ENCODE assay signal across 1 cellular context in the genomic region with DNA sequence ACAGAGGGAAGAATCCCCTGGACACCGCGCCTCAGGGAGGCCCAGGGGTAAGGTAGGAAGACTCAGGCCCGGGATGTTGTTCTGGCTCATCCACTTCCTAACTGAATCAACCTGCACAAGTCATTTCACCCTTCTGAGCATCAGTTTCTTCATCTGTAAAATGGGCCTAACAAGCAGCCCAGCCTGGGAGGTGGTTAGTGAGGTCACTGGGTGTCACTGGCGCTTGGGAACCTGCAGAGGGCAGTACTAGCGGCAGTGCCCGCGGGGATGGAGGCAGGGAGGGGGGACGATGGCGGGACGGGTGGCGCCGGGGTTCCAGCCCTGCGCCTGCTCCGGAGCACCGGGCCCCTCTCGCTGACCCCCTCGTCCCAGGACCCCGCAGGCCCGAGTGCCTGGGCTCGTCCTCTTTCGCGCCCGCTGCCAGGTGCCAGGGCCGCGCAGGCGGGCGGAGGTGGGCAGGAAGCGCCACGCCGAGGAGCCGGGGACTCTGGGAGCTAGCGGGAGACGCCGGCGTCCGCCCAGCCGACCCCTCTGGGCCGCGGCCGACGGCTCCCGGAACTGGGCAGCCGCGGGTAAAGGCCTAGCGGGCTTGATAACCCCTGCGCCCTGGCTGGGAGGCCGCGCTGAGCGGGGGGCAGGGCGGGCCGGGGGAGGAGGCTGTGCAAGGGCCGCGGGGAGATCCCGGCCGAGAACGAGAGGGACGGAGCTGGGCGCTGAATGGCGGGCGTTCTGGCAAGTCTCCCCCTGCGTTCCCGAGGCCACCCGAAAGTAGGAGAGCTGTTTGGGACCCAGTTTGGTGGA.
TF ChIP-seq lines count a peak whose summit lies in the region.

A gene with protein sequence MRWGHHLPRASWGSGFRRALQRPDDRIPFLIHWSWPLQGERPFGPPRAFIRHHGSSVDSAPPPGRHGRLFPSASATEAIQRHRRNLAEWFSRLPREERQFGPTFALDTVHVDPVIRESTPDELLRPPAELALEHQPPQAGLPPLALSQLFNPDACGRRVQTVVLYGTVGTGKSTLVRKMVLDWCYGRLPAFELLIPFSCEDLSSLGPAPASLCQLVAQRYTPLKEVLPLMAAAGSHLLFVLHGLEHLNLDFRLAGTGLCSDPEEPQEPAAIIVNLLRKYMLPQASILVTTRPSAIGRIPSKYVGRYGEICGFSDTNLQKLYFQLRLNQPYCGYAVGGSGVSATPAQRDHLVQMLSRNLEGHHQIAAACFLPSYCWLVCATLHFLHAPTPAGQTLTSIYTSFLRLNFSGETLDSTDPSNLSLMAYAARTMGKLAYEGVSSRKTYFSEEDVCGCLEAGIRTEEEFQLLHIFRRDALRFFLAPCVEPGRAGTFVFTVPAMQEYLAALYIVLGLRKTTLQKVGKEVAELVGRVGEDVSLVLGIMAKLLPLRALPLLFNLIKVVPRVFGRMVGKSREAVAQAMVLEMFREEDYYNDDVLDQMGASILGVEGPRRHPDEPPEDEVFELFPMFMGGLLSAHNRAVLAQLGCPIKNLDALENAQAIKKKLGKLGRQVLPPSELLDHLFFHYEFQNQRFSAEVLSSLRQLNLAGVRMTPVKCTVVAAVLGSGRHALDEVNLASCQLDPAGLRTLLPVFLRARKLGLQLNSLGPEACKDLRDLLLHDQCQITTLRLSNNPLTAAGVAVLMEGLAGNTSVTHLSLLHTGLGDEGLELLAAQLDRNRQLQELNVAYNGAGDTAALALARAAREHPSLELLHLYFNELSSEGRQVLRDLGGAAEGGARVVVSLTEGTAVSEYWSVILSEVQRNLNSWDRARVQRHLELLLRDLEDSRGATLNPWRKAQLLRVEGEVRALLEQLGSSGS (plus strand): TSS at position 255 of the 801 bp plus-strand sequence. CDS start 2,679 bp downstream, outside the sequence.

TF ChIP-seq in WTC11, 78 proteins besides CTCF, POLR2A, EP300 and RAD21 (continued from another document and continues in another):
- TF ChIP-seq, protein P1, sequence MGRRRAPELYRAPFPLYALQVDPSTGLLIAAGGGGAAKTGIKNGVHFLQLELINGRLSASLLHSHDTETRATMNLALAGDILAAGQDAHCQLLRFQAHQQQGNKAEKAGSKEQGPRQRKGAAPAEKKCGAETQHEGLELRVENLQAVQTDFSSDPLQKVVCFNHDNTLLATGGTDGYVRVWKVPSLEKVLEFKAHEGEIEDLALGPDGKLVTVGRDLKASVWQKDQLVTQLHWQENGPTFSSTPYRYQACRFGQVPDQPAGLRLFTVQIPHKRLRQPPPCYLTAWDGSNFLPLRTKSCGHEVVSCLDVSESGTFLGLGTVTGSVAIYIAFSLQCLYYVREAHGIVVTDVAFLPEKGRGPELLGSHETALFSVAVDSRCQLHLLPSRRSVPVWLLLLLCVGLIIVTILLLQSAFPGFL (CRISPR knock-in tag; IDR thresholded peaks at IDR 0.05; ENCODE audit: borderline replicate concordance), result no peak
- no peak for TF ChIP-seq ESRRA (CRISPR knock-in tag; IDR thresholded peaks at IDR 0.05; ENCODE audit: borderline replicate concordance)
- TF ChIP-seq, protein P2, sequence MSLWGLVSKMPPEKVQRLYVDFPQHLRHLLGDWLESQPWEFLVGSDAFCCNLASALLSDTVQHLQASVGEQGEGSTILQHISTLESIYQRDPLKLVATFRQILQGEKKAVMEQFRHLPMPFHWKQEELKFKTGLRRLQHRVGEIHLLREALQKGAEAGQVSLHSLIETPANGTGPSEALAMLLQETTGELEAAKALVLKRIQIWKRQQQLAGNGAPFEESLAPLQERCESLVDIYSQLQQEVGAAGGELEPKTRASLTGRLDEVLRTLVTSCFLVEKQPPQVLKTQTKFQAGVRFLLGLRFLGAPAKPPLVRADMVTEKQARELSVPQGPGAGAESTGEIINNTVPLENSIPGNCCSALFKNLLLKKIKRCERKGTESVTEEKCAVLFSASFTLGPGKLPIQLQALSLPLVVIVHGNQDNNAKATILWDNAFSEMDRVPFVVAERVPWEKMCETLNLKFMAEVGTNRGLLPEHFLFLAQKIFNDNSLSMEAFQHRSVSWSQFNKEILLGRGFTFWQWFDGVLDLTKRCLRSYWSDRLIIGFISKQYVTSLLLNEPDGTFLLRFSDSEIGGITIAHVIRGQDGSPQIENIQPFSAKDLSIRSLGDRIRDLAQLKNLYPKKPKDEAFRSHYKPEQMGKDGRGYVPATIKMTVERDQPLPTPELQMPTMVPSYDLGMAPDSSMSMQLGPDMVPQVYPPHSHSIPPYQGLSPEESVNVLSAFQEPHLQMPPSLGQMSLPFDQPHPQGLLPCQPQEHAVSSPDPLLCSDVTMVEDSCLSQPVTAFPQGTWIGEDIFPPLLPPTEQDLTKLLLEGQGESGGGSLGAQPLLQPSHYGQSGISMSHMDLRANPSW (CRISPR knock-in tag; conservative IDR thresholded peaks at IDR 0.05; ENCODE audit: low read depth), result peak; percentile 71; the same call in 1 of the 2 replicates
- 0 out of 2 replicates have a peak, but pooled peaks have one; percentile 57 for TF ChIP-seq JUN (CRISPR knock-in tag; IDR thresholded peaks at IDR 0.05)
- TF ChIP-seq ETV6 (CRISPR knock-in tag; IDR thresholded peaks at IDR 0.05), result peak; percentile 43; the same call in 1 of the 2 replicates
- TF ChIP-seq, protein P3, sequence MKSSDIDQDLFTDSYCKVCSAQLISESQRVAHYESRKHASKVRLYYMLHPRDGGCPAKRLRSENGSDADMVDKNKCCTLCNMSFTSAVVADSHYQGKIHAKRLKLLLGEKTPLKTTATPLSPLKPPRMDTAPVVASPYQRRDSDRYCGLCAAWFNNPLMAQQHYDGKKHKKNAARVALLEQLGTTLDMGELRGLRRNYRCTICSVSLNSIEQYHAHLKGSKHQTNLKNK (CRISPR knock-in tag; IDR thresholded peaks at IDR 0.05), result no peak
- TF ChIP-seq NFYB (CRISPR knock-in tag; conservative IDR thresholded peaks at IDR 0.05; ENCODE audit: low read depth), result no peak
- 0 out of 2 replicates have a peak, but pooled peaks have one; percentile 52 for TF ChIP-seq NR3C1 (CRISPR knock-in tag; conservative IDR thresholded peaks at IDR 0.05; ENCODE audit: low read depth)
- TF ChIP-seq, protein P4, sequence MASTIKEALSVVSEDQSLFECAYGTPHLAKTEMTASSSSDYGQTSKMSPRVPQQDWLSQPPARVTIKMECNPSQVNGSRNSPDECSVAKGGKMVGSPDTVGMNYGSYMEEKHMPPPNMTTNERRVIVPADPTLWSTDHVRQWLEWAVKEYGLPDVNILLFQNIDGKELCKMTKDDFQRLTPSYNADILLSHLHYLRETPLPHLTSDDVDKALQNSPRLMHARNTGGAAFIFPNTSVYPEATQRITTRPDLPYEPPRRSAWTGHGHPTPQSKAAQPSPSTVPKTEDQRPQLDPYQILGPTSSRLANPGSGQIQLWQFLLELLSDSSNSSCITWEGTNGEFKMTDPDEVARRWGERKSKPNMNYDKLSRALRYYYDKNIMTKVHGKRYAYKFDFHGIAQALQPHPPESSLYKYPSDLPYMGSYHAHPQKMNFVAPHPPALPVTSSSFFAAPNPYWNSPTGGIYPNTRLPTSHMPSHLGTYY (CRISPR knock-in tag; IDR thresholded peaks at IDR 0.05), result 0 out of 2 replicates have a peak, but pooled peaks have one; percentile 57
- TF ChIP-seq, protein P5, sequence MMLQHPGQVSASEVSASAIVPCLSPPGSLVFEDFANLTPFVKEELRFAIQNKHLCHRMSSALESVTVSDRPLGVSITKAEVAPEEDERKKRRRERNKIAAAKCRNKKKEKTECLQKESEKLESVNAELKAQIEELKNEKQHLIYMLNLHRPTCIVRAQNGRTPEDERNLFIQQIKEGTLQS (CRISPR knock-in tag; conservative IDR thresholded peaks at IDR 0.05), result peak; percentile 66; the same call in 1 of the 2 replicates
- no peak for TF ChIP-seq ZNF396 (CRISPR knock-in tag; IDR thresholded peaks at IDR 0.05; ENCODE audit: borderline replicate concordance)
- TF ChIP-seq, protein P6, sequence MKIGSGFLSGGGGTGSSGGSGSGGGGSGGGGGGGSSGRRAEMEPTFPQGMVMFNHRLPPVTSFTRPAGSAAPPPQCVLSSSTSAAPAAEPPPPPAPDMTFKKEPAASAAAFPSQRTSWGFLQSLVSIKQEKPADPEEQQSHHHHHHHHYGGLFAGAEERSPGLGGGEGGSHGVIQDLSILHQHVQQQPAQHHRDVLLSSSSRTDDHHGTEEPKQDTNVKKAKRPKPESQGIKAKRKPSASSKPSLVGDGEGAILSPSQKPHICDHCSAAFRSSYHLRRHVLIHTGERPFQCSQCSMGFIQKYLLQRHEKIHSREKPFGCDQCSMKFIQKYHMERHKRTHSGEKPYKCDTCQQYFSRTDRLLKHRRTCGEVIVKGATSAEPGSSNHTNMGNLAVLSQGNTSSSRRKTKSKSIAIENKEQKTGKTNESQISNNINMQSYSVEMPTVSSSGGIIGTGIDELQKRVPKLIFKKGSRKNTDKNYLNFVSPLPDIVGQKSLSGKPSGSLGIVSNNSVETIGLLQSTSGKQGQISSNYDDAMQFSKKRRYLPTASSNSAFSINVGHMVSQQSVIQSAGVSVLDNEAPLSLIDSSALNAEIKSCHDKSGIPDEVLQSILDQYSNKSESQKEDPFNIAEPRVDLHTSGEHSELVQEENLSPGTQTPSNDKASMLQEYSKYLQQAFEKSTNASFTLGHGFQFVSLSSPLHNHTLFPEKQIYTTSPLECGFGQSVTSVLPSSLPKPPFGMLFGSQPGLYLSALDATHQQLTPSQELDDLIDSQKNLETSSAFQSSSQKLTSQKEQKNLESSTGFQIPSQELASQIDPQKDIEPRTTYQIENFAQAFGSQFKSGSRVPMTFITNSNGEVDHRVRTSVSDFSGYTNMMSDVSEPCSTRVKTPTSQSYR (CRISPR knock-in tag; IDR thresholded peaks at IDR 0.05), result no peak; the same call in 1 of the 2 replicates
- no peak for TF ChIP-seq ELF4 (CRISPR knock-in tag; IDR thresholded peaks at IDR 0.05; ENCODE audit: low read depth)
- TF ChIP-seq, protein P7, sequence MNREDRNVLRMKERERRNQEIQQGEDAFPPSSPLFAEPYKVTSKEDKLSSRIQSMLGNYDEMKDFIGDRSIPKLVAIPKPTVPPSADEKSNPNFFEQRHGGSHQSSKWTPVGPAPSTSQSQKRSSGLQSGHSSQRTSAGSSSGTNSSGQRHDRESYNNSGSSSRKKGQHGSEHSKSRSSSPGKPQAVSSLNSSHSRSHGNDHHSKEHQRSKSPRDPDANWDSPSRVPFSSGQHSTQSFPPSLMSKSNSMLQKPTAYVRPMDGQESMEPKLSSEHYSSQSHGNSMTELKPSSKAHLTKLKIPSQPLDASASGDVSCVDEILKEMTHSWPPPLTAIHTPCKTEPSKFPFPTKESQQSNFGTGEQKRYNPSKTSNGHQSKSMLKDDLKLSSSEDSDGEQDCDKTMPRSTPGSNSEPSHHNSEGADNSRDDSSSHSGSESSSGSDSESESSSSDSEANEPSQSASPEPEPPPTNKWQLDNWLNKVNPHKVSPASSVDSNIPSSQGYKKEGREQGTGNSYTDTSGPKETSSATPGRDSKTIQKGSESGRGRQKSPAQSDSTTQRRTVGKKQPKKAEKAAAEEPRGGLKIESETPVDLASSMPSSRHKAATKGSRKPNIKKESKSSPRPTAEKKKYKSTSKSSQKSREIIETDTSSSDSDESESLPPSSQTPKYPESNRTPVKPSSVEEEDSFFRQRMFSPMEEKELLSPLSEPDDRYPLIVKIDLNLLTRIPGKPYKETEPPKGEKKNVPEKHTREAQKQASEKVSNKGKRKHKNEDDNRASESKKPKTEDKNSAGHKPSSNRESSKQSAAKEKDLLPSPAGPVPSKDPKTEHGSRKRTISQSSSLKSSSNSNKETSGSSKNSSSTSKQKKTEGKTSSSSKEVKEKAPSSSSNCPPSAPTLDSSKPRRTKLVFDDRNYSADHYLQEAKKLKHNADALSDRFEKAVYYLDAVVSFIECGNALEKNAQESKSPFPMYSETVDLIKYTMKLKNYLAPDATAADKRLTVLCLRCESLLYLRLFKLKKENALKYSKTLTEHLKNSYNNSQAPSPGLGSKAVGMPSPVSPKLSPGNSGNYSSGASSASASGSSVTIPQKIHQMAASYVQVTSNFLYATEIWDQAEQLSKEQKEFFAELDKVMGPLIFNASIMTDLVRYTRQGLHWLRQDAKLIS (CRISPR knock-in tag; IDR thresholded peaks at IDR 0.05; ENCODE audit: borderline replicate concordance), result peak; percentile 90; the same call in 1 of the 2 replicates
- peak; percentile 75; the same call in 1 of the 2 replicates for TF ChIP-seq MYBL2 (CRISPR knock-in tag; IDR thresholded peaks at IDR 0.05)
- TF ChIP-seq ZNF121 (CRISPR knock-in tag; IDR thresholded peaks at IDR 0.05), result peak; percentile 93
- 0 out of 2 replicates have a peak, but pooled peaks have one; percentile 43 for TF ChIP-seq CREB1 (CRISPR knock-in tag; IDR thresholded peaks at IDR 0.05)
- TF ChIP-seq NR1H2 (CRISPR knock-in tag; IDR thresholded peaks at IDR 0.05), result no peak
- TF ChIP-seq, protein P8, sequence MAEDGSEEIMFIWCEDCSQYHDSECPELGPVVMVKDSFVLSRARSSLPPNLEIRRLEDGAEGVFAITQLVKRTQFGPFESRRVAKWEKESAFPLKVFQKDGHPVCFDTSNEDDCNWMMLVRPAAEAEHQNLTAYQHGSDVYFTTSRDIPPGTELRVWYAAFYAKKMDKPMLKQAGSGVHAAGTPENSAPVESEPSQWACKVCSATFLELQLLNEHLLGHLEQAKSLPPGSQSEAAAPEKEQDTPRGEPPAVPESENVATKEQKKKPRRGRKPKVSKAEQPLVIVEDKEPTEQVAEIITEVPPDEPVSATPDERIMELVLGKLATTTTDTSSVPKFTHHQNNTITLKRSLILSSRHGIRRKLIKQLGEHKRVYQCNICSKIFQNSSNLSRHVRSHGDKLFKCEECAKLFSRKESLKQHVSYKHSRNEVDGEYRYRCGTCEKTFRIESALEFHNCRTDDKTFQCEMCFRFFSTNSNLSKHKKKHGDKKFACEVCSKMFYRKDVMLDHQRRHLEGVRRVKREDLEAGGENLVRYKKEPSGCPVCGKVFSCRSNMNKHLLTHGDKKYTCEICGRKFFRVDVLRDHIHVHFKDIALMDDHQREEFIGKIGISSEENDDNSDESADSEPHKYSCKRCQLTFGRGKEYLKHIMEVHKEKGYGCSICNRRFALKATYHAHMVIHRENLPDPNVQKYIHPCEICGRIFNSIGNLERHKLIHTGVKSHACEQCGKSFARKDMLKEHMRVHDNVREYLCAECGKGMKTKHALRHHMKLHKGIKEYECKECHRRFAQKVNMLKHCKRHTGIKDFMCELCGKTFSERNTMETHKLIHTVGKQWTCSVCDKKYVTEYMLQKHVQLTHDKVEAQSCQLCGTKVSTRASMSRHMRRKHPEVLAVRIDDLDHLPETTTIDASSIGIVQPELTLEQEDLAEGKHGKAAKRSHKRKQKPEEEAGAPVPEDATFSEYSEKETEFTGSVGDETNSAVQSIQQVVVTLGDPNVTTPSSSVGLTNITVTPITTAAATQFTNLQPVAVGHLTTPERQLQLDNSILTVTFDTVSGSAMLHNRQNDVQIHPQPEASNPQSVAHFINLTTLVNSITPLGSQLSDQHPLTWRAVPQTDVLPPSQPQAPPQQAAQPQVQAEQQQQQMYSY (CRISPR knock-in tag; IDR thresholded peaks at IDR 0.05), result no peak
- 0 out of 2 replicates have a peak, but pooled peaks have one; percentile 57 for TF ChIP-seq ZNF138 (CRISPR knock-in tag; conservative IDR thresholded peaks at IDR 0.05)
- TF ChIP-seq, protein P9, sequence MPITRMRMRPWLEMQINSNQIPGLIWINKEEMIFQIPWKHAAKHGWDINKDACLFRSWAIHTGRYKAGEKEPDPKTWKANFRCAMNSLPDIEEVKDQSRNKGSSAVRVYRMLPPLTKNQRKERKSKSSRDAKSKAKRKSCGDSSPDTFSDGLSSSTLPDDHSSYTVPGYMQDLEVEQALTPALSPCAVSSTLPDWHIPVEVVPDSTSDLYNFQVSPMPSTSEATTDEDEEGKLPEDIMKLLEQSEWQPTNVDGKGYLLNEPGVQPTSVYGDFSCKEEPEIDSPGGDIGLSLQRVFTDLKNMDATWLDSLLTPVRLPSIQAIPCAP (CRISPR knock-in tag; IDR thresholded peaks at IDR 0.05), result no peak
- TF ChIP-seq OVOL2 (CRISPR knock-in tag; IDR thresholded peaks at IDR 0.05; ENCODE audit: borderline replicate concordance), result no peak
